Comparison of ENCODE assay signal across 1 cellular context in the genomic region with DNA sequence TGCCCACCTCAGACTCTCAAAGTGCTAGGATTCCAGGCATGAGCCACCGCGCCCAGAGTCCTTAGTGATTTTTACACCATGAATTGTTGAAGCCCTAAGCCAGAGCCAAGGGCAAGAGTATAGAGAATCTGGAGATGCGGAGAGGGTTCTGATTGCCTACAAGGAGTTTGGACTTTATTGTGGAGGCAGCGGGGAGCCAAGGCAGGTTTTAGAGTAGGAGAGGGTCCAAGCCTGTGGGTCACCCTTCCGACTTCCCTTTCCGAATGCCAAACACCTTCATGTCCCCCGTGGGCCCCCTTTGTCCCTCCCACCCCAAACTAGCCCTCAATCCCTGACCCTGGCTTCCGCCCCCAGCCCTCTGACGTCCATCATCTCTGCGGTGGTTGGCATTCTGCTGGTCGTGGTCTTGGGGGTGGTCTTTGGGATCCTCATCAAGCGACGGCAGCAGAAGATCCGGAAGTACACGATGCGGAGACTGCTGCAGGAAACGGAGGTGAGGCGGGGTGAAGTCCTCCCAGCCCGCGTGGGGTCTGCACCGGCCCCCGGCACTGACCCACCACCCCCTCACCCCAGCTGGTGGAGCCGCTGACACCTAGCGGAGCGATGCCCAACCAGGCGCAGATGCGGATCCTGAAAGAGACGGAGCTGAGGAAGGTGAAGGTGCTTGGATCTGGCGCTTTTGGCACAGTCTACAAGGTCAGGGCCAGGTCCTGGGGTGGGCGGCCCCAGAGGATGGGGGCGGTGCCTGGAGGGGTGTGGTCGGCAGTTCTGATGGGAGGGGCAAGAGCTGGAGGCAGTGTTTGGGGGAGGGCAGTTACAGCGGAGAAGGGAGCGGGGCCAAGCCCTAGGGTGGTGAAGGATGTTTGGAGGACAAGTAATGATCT.
TF ChIP-seq lines count a peak whose summit lies in the region.

No MANE protein-coding gene starts in this region.

TF ChIP-seq in K562, 482 proteins besides CTCF, POLR2A, EP300 and RAD21 (continues in another document):
- TF ChIP-seq PURB (CRISPR knock-in tag; IDR thresholded peaks at IDR 0.05; ENCODE audit: low read depth) = no peak
- peak; percentile 46; the same call in 1 of the 2 replicates for TF ChIP-seq TFAP4 (CRISPR knock-in tag; IDR thresholded peaks at IDR 0.05; ENCODE audit: borderline replicate concordance)
- TF ChIP-seq ZSCAN29 (IDR thresholded peaks at IDR 0.05) = peak; percentile 98
- no peak for TF ChIP-seq HCFC1 (IDR thresholded peaks at IDR 0.05; ENCODE audit: low read depth, low read length)
- TF ChIP-seq HOMEZ (CRISPR knock-in tag; IDR thresholded peaks at IDR 0.05) = no peak
- peak; percentile 86; the same call in 1 of the 2 replicates for TF ChIP-seq KLF13 (tag; IDR thresholded peaks at IDR 0.05; ENCODE audit: borderline replicate concordance, low read depth)
- TF ChIP-seq HDAC1 (IDR thresholded peaks at IDR 0.05) = 0 out of 4 replicates have a peak, but pooled peaks of 1 of the 2 experiments have one; percentile 78
- 0 out of 2 replicates have a peak, but pooled peaks have one; percentile 51 for TF ChIP-seq MTA3 (IDR thresholded peaks at IDR 0.05; ENCODE audit: borderline replicate concordance)
- TF ChIP-seq TEAD4 (IDR thresholded peaks at IDR 0.05; ENCODE audit: low read length) = no peak
- no peak for TF ChIP-seq TEAD4 (CRISPR knock-in tag; IDR thresholded peaks at IDR 0.05; ENCODE audit: borderline replicate concordance)
- 0 out of 2 replicates have a peak, but pooled peaks have one; percentile 36 for TF ChIP-seq ZBED1 (IDR thresholded peaks at IDR 0.05)
- TF ChIP-seq, protein P1, sequence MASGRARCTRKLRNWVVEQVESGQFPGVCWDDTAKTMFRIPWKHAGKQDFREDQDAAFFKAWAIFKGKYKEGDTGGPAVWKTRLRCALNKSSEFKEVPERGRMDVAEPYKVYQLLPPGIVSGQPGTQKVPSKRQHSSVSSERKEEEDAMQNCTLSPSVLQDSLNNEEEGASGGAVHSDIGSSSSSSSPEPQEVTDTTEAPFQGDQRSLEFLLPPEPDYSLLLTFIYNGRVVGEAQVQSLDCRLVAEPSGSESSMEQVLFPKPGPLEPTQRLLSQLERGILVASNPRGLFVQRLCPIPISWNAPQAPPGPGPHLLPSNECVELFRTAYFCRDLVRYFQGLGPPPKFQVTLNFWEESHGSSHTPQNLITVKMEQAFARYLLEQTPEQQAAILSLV (tag; IDR thresholded peaks at IDR 0.05) = no peak
- peak; percentile 69; the same call in 1 of the 2 replicates for TF ChIP-seq THRB (CRISPR knock-in tag; conservative IDR thresholded peaks at IDR 0.05)
- TF ChIP-seq CREM (IDR thresholded peaks at IDR 0.05; ENCODE audit: low read depth) = peak; percentile 40; the same call in 1 of the 2 replicates
- peak; percentile 85 for TF ChIP-seq ZBTB7A (IDR thresholded peaks at IDR 0.05; ENCODE audit: borderline replicate concordance, control insufficient read depth, low read depth, low read length)
- TF ChIP-seq ZNF140 (CRISPR knock-in tag; IDR thresholded peaks at IDR 0.05) = no peak
- peak; percentile 66 for TF ChIP-seq EGR1 (conservative IDR thresholded peaks at IDR 0.05)
- no peak for TF ChIP-seq TAF7 (tag; IDR thresholded peaks at IDR 0.05)
- TF ChIP-seq PRPF4 (IDR thresholded peaks at IDR 0.05; ENCODE audit: insufficient read depth, low read depth, low read length, poor library complexity, severe bottlenecking) = no peak
- TF ChIP-seq TAF9B (IDR thresholded peaks at IDR 0.05; ENCODE audit: partially characterized antibody) = peak; percentile 63
- 0 out of 4 replicates have a peak, but pooled peaks of 1 of the 2 experiments have one; percentile 20 for TF ChIP-seq FOXK2 (conservative IDR thresholded peaks at IDR 0.05 in 1 of 2, IDR thresholded peaks at IDR 0.05 in 1 of 2; ENCODE audit: low read depth in 2 of 2)
- peak; percentile 51 for TF ChIP-seq ELF1 (tag; IDR thresholded peaks at IDR 0.05)
- TF ChIP-seq NEUROD1 (IDR thresholded peaks at IDR 0.05; ENCODE audit: borderline replicate concordance, low read depth, low read length, partially characterized antibody) = no peak
- no peak for TF ChIP-seq HNRNPUL1 (IDR thresholded peaks at IDR 0.05; ENCODE audit: low read length)
- TF ChIP-seq ZNF311 (CRISPR knock-in tag; IDR thresholded peaks at IDR 0.05) = no peak
- peak; percentile 28; the same call in 1 of the 2 replicates for TF ChIP-seq MYNN (IDR thresholded peaks at IDR 0.05)
- TF ChIP-seq MYNN (CRISPR knock-in tag; IDR thresholded peaks at IDR 0.05) = no peak
- TF ChIP-seq, protein P2, sequence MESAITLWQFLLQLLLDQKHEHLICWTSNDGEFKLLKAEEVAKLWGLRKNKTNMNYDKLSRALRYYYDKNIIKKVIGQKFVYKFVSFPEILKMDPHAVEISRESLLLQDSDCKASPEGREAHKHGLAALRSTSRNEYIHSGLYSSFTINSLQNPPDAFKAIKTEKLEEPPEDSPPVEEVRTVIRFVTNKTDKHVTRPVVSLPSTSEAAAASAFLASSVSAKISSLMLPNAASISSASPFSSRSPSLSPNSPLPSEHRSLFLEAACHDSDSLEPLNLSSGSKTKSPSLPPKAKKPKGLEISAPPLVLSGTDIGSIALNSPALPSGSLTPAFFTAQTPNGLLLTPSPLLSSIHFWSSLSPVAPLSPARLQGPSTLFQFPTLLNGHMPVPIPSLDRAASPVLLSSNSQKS (CRISPR knock-in tag; IDR thresholded peaks at IDR 0.05) = no peak
- peak; percentile 59; the same call in 1 of the 2 replicates for TF ChIP-seq KLF6 (CRISPR knock-in tag; IDR thresholded peaks at IDR 0.05; ENCODE audit: borderline replicate concordance)
- TF ChIP-seq, protein P3, sequence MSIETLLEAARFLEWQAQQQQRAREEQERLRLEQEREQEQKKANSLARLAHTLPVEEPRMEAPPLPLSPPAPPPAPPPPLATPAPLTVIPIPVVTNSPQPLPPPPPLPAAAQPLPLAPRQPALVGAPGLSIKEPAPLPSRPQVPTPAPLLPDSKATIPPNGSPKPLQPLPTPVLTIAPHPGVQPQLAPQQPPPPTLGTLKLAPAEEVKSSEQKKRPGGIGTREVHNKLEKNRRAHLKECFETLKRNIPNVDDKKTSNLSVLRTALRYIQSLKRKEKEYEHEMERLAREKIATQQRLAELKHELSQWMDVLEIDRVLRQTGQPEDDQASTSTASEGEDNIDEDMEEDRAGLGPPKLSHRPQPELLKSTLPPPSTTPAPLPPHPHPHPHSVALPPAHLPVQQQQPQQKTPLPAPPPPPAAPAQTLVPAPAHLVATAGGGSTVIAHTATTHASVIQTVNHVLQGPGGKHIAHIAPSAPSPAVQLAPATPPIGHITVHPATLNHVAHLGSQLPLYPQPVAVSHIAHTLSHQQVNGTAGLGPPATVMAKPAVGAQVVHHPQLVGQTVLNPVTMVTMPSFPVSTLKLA (conservative IDR thresholded peaks at IDR 0.05) = peak in 1 of 2 experiments; percentile 55; a peak in 1 of 4 replicates
- TF ChIP-seq, protein P4, sequence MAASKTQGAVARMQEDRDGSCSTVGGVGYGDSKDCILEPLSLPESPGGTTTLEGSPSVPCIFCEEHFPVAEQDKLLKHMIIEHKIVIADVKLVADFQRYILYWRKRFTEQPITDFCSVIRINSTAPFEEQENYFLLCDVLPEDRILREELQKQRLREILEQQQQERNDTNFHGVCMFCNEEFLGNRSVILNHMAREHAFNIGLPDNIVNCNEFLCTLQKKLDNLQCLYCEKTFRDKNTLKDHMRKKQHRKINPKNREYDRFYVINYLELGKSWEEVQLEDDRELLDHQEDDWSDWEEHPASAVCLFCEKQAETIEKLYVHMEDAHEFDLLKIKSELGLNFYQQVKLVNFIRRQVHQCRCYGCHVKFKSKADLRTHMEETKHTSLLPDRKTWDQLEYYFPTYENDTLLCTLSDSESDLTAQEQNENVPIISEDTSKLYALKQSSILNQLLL (CRISPR knock-in tag; IDR thresholded peaks at IDR 0.05; ENCODE audit: borderline replicate concordance) = no peak
- 0 out of 2 replicates have a peak, but pooled peaks have one; percentile 12 for TF ChIP-seq LEF1 (IDR thresholded peaks at IDR 0.05)
- TF ChIP-seq, protein P5, sequence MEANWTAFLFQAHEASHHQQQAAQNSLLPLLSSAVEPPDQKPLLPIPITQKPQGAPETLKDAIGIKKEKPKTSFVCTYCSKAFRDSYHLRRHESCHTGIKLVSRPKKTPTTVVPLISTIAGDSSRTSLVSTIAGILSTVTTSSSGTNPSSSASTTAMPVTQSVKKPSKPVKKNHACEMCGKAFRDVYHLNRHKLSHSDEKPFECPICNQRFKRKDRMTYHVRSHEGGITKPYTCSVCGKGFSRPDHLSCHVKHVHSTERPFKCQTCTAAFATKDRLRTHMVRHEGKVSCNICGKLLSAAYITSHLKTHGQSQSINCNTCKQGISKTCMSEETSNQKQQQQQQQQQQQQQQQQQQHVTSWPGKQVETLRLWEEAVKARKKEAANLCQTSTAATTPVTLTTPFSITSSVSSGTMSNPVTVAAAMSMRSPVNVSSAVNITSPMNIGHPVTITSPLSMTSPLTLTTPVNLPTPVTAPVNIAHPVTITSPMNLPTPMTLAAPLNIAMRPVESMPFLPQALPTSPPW (CRISPR knock-in tag; IDR thresholded peaks at IDR 0.05) = peak; percentile 48
- peak; percentile 27; the same call in 1 of the 2 replicates for TF ChIP-seq ZBTB26 (CRISPR knock-in tag; IDR thresholded peaks at IDR 0.05)
- TF ChIP-seq NR2C1 (IDR thresholded peaks at IDR 0.05) = peak; percentile 50; the same call in 1 of the 2 replicates
- no peak for TF ChIP-seq NR2C1 (tag; IDR thresholded peaks at IDR 0.05)
- TF ChIP-seq ZNF124 (CRISPR knock-in tag; IDR thresholded peaks at IDR 0.05) = no peak
- TF ChIP-seq PREB (CRISPR knock-in tag; IDR thresholded peaks at IDR 0.05) = no peak
- TF ChIP-seq MAZ (CRISPR knock-in tag; conservative IDR thresholded peaks at IDR 0.05 in 1 of 2, IDR thresholded peaks at IDR 0.05 in 1 of 2) = peak; percentile 38 to 77; a peak in 2 of 4 replicates
- TF ChIP-seq HDGF (IDR thresholded peaks at IDR 0.05) = 0 out of 2 replicates have a peak, but pooled peaks have one; percentile 54
- TF ChIP-seq CBX1 (IDR thresholded peaks at IDR 0.05; ENCODE audit: low read depth) = peak; percentile 27; the same call in 1 of the 2 replicates
- TF ChIP-seq ZNF3 (CRISPR knock-in tag; IDR thresholded peaks at IDR 0.05) = no peak
- TF ChIP-seq ZNF12 (CRISPR knock-in tag; IDR thresholded peaks at IDR 0.05) = no peak
- TF ChIP-seq PYGO2 (tag; IDR thresholded peaks at IDR 0.05) = no peak
- 0 out of 2 replicates have a peak, but pooled peaks have one; percentile 1 for TF ChIP-seq GABPA (tag; conservative IDR thresholded peaks at IDR 0.05; ENCODE audit: low read depth)
- no peak for TF ChIP-seq E2F4 (CRISPR knock-in tag; IDR thresholded peaks at IDR 0.05; ENCODE audit: low read depth)
- no peak for TF ChIP-seq RUNX1 (IDR thresholded peaks at IDR 0.05; ENCODE audit: low read depth)
- TF ChIP-seq ZNF707 (CRISPR knock-in tag; conservative IDR thresholded peaks at IDR 0.05) = no peak
- TF ChIP-seq RFX7 (CRISPR knock-in tag; IDR thresholded peaks at IDR 0.05) = no peak
- no peak for TF ChIP-seq ZNF696 (CRISPR knock-in tag; conservative IDR thresholded peaks at IDR 0.05)
- peak; percentile 76 for TF ChIP-seq TBP (optimal IDR thresholded peaks at IDR 0.05; ENCODE audit: low read depth, low read length)
- TF ChIP-seq SP1 (CRISPR knock-in tag; IDR thresholded peaks at IDR 0.05) = peak; percentile 64; the same call in 1 of the 2 replicates
